In the genomic region with DNA sequence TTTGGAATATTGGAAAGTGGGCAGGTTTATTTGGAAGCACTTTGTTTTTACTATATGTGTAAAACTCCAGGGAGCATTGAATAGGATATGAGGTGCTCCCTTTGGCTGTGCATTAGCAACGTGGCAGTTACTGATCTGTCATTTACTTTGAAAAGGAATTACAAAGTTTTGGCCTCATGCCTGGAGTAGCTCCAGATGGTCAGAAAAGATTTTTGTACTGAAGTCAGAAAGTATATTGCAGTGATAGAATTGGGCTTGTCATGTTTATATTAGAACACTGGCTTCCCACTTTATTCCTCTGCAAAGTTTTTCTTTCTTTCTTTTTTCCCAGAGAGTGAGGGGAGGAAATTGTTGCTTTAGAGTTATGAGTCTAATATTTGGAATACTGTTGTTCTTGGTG, we compare ENCODE assay signal across 10 cellular contexts. TPM values are rescaled to one million over a fixed set of nuclear protein-coding genes. Genes with fewer than 3 reads are reported as not detected.
DNase-seq lines count a peak whose midpoint lies in the region; ATAC-seq and TF ChIP-seq lines count a peak whose summit lies in the region.
"Had no signal": no experiment of that assay in that cellular context is flagged by ENCODE, and none has a peak within 500 bp of the region (broad histone marks: within the 10 kb centered on the region; RNA-seq: fewer than 3 reads in every experiment).

No MANE protein-coding gene starts in this region.

- in situ Hi-C loops in brain microvascular endothelial cell (cut with HindIII; ENCODE audit: low pct_ligation_motif_present, low sequenced_read_pairs) = no loop called here

- no peak overlapping the region for H3K4me3 Mint-ChIP-seq in neural progenitor cell

- TF ChIP-seq CTCF in brain microvascular endothelial cell (IDR thresholded peaks at IDR 0.05; ENCODE audit: low read depth, low read length, missing control alignments) (no peak), neural progenitor cell (IDR thresholded peaks at IDR 0.05) (no peak)

- H3K27me3 ChIP-seq in MG63 (no peaks in the 10 kb centered on the region), brain microvascular endothelial cell (replicated peaks) (no peaks in the 10 kb centered on the region), neural progenitor cell (no peaks in the 10 kb centered on the region)

- H4K20me1 ChIP-seq in neural progenitor cell (ENCODE audit: low read depth) = peaks cover 51% of the 10 kb centered on the region

- no peak overlapping the region for H3K9ac ChIP-seq in neural progenitor cell

- peaks cover 36% of the 10 kb centered on the region for H3K4me1 ChIP-seq in neural progenitor cell

- peaks cover 38% of the 10 kb centered on the region for H3K4me1 Mint-ChIP-seq in neural progenitor cell

- H3K27ac ChIP-seq in brain microvascular endothelial cell (peak overlapping the region; percentile 38), neural progenitor cell (no peak overlapping the region)

- peaks cover 2% of the 10 kb centered on the region for H3K27me3 Mint-ChIP-seq in neural progenitor cell (ENCODE audit: insufficient read depth, low read depth)

- peaks cover 97% of the 10 kb centered on the region for H3K79me2 ChIP-seq in neural progenitor cell (ENCODE audit: low read depth)

- no peak overlapping the region for H3K4me2 ChIP-seq in neural progenitor cell

- no peak overlapping the region for H3K4me3 ChIP-seq in MG63
- no peak overlapping the region for H3K4me3 ChIP-seq in brain microvascular endothelial cell (ENCODE audit: low read depth, low read length)
- no peak overlapping the region for H3K4me3 ChIP-seq in neural progenitor cell

- peaks cover 45% of the 10 kb centered on the region for H3K36me3 Mint-ChIP-seq in neural progenitor cell

- no peak overlapping the region for H3K27ac Mint-ChIP-seq in neural progenitor cell

- peaks cover 18% of the 10 kb centered on the region for H3F3A ChIP-seq in neural progenitor cell (ENCODE audit: low read depth)

- no peaks in the 10 kb centered on the region for H3K9me3 ChIP-seq in MG63
- H3K9me3 ChIP-seq in neural progenitor cell (ENCODE audit: low read depth) = no peaks in the 10 kb centered on the region

- ATAC-seq in activated CD4-positive, CD25-positive, alpha-beta regulatory T cell treated with anti-CD3 and anti-CD28 coated beads, Interleukin-2, amount 50 U/mL, for 24 hours = no peak

- peak; percentile 14 for DNase-seq in AG08395 (ENCODE audit: low spot score)
- peak; percentile 59 for DNase-seq in MG63
- peak; percentile 45 for DNase-seq in brain microvascular endothelial cell
- DNase-seq in lung microvascular endothelial cell (ENCODE audit: low read depth in 2 of 2) = peak; percentile 81 to 83
- no peak for DNase-seq in epidermal melanocyte (ENCODE audit: insufficient read length, low spot score)
- no peak for DNase-seq in DMS153 (lab: John Stamatoyannopoulos, UW)
- DNase-seq in neural progenitor cell (ENCODE audit: low spot score) = no peak
- DNase-seq: C1 segment of cervical spinal cord, GOT3 had no signal

- H3K36me3 ChIP-seq in MG63 = peaks cover 71% of the 10 kb centered on the region
- H3K36me3 ChIP-seq in brain microvascular endothelial cell (replicated peaks) = peaks cover 32% of the 10 kb centered on the region
- no peaks in the 10 kb centered on the region for H3K36me3 ChIP-seq in neural progenitor cell

- peaks cover 19% of the 10 kb centered on the region for H3K9me3 Mint-ChIP-seq in neural progenitor cell

- no peak overlapping the region for H2AFZ ChIP-seq in neural progenitor cell (replicated peaks)

RNA-seq across cellular contexts. Expression of a gene that starts 26.2 kb away (rescaled TPM):
- total RNA-seq in MG63 (2014; rRNA removed; shearing (Covaris generic); ENCODE audit: low replicate concordance) = 44.8 and 53.7 TPM in 2 replicates
- total RNA-seq in lung microvascular endothelial cell (61.2 and 74.6 TPM in 2 replicates), neural progenitor cell (ENCODE audit: low replicate concordance) (29.5 and 33.9 TPM in 2 replicates)

Comparison
In these comparisons a context has a peak if more than half of its experiments do, and no peak if none do; other contexts are left out.
1. DNase-seq: peak in AG08395 (single experiment), MG63 (single experiment), brain microvascular endothelial cell (single experiment) and lung microvascular endothelial cell (2 of 2); none in epidermal melanocyte (single experiment), DMS153 (single experiment) and neural progenitor cell (single experiment).